ENCODE assay signal across 1 cellular context in the genomic region with DNA sequence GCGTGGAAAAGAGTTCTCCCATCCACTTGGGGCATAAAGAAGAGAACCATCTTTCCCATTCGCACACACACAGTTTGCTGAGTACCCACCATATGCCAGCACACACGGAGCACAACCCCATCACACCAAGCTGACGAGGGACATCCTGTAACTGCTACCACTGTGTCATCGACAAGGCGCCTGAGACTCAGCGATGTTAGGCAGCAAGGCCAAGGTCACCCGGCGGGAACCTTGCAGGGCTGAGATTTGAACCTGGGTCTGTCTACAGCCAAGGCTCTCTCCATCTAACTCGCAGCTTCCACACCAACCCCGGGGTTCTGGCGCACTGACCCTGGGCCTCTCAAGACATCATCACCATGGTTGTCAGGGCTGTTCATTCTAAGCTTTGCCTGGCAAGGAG.
TF ChIP-seq lines count a peak whose summit lies in the region.

No MANE protein-coding gene starts in this region.

TF ChIP-seq in HepG2, 621 proteins besides CTCF, POLR2A, EP300 and RAD21 (continued from another document):
- TF ChIP-seq, protein P1, sequence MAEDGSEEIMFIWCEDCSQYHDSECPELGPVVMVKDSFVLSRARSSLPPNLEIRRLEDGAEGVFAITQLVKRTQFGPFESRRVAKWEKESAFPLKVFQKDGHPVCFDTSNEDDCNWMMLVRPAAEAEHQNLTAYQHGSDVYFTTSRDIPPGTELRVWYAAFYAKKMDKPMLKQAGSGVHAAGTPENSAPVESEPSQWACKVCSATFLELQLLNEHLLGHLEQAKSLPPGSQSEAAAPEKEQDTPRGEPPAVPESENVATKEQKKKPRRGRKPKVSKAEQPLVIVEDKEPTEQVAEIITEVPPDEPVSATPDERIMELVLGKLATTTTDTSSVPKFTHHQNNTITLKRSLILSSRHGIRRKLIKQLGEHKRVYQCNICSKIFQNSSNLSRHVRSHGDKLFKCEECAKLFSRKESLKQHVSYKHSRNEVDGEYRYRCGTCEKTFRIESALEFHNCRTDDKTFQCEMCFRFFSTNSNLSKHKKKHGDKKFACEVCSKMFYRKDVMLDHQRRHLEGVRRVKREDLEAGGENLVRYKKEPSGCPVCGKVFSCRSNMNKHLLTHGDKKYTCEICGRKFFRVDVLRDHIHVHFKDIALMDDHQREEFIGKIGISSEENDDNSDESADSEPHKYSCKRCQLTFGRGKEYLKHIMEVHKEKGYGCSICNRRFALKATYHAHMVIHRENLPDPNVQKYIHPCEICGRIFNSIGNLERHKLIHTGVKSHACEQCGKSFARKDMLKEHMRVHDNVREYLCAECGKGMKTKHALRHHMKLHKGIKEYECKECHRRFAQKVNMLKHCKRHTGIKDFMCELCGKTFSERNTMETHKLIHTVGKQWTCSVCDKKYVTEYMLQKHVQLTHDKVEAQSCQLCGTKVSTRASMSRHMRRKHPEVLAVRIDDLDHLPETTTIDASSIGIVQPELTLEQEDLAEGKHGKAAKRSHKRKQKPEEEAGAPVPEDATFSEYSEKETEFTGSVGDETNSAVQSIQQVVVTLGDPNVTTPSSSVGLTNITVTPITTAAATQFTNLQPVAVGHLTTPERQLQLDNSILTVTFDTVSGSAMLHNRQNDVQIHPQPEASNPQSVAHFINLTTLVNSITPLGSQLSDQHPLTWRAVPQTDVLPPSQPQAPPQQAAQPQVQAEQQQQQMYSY (CRISPR knock-in tag; IDR thresholded peaks at IDR 0.05), result no peak
- TF ChIP-seq MAFF (IDR thresholded peaks at IDR 0.05; ENCODE audit: low read depth, low read length), result no peak
- TF ChIP-seq KLF11 (CRISPR knock-in tag; IDR thresholded peaks at IDR 0.05), result no peak
- TF ChIP-seq HNRNPK (IDR thresholded peaks at IDR 0.05; ENCODE audit: low read depth, low read length, poor library complexity, severe bottlenecking), result no peak
- TF ChIP-seq, protein P2, sequence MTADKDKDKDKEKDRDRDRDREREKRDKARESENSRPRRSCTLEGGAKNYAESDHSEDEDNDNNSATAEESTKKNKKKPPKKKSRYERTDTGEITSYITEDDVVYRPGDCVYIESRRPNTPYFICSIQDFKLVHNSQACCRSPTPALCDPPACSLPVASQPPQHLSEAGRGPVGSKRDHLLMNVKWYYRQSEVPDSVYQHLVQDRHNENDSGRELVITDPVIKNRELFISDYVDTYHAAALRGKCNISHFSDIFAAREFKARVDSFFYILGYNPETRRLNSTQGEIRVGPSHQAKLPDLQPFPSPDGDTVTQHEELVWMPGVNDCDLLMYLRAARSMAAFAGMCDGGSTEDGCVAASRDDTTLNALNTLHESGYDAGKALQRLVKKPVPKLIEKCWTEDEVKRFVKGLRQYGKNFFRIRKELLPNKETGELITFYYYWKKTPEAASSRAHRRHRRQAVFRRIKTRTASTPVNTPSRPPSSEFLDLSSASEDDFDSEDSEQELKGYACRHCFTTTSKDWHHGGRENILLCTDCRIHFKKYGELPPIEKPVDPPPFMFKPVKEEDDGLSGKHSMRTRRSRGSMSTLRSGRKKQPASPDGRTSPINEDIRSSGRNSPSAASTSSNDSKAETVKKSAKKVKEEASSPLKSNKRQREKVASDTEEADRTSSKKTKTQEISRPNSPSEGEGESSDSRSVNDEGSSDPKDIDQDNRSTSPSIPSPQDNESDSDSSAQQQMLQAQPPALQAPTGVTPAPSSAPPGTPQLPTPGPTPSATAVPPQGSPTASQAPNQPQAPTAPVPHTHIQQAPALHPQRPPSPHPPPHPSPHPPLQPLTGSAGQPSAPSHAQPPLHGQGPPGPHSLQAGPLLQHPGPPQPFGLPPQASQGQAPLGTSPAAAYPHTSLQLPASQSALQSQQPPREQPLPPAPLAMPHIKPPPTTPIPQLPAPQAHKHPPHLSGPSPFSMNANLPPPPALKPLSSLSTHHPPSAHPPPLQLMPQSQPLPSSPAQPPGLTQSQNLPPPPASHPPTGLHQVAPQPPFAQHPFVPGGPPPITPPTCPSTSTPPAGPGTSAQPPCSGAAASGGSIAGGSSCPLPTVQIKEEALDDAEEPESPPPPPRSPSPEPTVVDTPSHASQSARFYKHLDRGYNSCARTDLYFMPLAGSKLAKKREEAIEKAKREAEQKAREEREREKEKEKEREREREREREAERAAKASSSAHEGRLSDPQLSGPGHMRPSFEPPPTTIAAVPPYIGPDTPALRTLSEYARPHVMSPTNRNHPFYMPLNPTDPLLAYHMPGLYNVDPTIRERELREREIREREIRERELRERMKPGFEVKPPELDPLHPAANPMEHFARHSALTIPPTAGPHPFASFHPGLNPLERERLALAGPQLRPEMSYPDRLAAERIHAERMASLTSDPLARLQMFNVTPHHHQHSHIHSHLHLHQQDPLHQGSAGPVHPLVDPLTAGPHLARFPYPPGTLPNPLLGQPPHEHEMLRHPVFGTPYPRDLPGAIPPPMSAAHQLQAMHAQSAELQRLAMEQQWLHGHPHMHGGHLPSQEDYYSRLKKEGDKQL (CRISPR knock-in tag; IDR thresholded peaks at IDR 0.05; ENCODE audit: low read depth), result no peak
- TF ChIP-seq, protein P3, sequence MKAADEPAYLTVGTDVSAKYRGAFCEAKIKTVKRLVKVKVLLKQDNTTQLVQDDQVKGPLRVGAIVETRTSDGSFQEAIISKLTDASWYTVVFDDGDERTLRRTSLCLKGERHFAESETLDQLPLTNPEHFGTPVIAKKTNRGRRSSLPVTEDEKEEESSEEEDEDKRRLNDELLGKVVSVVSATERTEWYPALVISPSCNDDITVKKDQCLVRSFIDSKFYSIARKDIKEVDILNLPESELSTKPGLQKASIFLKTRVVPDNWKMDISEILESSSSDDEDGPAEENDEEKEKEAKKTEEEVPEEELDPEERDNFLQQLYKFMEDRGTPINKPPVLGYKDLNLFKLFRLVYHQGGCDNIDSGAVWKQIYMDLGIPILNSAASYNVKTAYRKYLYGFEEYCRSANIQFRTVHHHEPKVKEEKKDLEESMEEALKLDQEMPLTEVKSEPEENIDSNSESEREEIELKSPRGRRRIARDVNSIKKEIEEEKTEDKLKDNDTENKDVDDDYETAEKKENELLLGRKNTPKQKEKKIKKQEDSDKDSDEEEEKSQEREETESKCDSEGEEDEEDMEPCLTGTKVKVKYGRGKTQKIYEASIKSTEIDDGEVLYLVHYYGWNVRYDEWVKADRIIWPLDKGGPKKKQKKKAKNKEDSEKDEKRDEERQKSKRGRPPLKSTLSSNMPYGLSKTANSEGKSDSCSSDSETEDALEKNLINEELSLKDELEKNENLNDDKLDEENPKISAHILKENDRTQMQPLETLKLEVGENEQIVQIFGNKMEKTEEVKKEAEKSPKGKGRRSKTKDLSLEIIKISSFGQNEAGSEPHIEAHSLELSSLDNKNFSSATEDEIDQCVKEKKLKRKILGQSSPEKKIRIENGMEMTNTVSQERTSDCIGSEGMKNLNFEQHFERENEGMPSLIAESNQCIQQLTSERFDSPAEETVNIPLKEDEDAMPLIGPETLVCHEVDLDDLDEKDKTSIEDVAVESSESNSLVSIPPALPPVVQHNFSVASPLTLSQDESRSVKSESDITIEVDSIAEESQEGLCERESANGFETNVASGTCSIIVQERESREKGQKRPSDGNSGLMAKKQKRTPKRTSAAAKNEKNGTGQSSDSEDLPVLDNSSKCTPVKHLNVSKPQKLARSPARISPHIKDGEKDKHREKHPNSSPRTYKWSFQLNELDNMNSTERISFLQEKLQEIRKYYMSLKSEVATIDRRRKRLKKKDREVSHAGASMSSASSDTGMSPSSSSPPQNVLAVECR (CRISPR knock-in tag; IDR thresholded peaks at IDR 0.05; ENCODE audit: borderline replicate concordance), result no peak
